1 cellular context compared by ENCODE assay signal in the genomic region with DNA sequence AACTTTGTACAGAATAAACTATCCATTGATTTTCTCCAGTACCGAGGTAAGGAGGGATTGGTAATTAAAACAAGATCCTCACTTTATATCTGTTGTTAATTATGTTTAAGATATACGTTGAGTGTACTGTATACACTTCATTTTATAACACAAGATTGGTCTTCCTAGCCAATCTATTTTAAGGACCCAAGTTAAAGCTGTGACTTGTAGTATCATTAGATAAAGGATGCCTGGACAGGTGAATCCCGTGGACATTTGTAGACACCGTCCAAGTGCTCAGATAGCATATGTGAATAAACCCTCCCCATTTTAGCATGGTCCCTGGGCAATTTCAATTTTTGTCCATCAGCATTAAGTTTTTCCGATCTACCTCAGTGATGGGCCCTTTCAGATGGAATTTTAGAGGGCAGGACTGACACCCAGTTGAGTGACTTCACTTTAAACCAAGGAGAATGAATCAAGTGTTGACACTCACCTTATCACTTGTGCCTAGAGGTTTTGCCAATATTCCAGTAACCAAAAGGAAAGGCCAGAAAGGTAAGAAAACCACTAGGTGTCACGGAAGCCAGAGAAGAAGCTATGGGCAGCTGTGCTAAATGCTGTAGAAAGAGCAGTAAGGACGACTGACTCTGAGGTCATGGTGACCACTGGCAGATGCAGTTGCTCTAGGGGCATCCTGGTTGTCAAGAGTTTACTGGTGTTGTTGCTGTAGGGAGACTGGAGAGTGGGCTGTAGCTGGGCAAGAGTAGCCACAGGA.
A peak's percentile ranks its signal among the peaks of the same experiment; 100 is the strongest.
TF ChIP-seq lines count a peak whose summit lies in the region.

No MANE protein-coding gene starts in this region.

TF ChIP-seq in HepG2, 621 proteins besides CTCF, POLR2A, EP300 and RAD21 (continued from another document and continues in another):
- TF ChIP-seq, protein P1, sequence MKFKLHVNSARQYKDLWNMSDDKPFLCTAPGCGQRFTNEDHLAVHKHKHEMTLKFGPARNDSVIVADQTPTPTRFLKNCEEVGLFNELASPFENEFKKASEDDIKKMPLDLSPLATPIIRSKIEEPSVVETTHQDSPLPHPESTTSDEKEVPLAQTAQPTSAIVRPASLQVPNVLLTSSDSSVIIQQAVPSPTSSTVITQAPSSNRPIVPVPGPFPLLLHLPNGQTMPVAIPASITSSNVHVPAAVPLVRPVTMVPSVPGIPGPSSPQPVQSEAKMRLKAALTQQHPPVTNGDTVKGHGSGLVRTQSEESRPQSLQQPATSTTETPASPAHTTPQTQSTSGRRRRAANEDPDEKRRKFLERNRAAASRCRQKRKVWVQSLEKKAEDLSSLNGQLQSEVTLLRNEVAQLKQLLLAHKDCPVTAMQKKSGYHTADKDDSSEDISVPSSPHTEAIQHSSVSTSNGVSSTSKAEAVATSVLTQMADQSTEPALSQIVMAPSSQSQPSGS (CRISPR knock-in tag; IDR thresholded peaks at IDR 0.05): no peak
- TF ChIP-seq ZBTB3 (CRISPR knock-in tag; IDR thresholded peaks at IDR 0.05; ENCODE audit: borderline replicate concordance, low read depth): no peak
- TF ChIP-seq, protein P2, sequence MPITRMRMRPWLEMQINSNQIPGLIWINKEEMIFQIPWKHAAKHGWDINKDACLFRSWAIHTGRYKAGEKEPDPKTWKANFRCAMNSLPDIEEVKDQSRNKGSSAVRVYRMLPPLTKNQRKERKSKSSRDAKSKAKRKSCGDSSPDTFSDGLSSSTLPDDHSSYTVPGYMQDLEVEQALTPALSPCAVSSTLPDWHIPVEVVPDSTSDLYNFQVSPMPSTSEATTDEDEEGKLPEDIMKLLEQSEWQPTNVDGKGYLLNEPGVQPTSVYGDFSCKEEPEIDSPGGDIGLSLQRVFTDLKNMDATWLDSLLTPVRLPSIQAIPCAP (CRISPR knock-in tag; IDR thresholded peaks at IDR 0.05; ENCODE audit: low read depth): no peak
- TF ChIP-seq FOSL1 (CRISPR knock-in tag; IDR thresholded peaks at IDR 0.05; ENCODE audit: borderline replicate concordance): no peak
- TF ChIP-seq, protein P3, sequence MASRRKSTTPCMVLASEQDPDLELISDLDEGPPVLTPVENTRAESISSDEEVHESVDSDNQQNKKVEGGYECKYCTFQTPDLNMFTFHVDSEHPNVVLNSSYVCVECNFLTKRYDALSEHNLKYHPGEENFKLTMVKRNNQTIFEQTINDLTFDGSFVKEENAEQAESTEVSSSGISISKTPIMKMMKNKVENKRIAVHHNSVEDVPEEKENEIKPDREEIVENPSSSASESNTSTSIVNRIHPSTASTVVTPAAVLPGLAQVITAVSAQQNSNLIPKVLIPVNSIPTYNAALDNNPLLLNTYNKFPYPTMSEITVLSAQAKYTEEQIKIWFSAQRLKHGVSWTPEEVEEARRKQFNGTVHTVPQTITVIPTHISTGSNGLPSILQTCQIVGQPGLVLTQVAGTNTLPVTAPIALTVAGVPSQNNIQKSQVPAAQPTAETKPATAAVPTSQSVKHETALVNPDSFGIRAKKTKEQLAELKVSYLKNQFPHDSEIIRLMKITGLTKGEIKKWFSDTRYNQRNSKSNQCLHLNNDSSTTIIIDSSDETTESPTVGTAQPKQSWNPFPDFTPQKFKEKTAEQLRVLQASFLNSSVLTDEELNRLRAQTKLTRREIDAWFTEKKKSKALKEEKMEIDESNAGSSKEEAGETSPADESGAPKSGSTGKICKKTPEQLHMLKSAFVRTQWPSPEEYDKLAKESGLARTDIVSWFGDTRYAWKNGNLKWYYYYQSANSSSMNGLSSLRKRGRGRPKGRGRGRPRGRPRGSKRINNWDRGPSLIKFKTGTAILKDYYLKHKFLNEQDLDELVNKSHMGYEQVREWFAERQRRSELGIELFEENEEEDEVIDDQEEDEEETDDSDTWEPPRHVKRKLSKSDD (CRISPR knock-in tag; IDR thresholded peaks at IDR 0.05; ENCODE audit: low read depth): no peak; the same call in 1 of the 2 replicates
- TF ChIP-seq, protein P4, sequence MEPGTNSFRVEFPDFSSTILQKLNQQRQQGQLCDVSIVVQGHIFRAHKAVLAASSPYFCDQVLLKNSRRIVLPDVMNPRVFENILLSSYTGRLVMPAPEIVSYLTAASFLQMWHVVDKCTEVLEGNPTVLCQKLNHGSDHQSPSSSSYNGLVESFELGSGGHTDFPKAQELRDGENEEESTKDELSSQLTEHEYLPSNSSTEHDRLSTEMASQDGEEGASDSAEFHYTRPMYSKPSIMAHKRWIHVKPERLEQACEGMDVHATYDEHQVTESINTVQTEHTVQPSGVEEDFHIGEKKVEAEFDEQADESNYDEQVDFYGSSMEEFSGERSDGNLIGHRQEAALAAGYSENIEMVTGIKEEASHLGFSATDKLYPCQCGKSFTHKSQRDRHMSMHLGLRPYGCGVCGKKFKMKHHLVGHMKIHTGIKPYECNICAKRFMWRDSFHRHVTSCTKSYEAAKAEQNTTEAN (CRISPR knock-in tag; conservative IDR thresholded peaks at IDR 0.05): no peak
- no peak for TF ChIP-seq JARID2 (CRISPR knock-in tag; IDR thresholded peaks at IDR 0.05; ENCODE audit: insufficient replicate concordance)
- no peak for TF ChIP-seq TAF1 (CRISPR knock-in tag; IDR thresholded peaks at IDR 0.05)
- no peak for TF ChIP-seq TOPORS (CRISPR knock-in tag; IDR thresholded peaks at IDR 0.05)
- TF ChIP-seq, protein P5, sequence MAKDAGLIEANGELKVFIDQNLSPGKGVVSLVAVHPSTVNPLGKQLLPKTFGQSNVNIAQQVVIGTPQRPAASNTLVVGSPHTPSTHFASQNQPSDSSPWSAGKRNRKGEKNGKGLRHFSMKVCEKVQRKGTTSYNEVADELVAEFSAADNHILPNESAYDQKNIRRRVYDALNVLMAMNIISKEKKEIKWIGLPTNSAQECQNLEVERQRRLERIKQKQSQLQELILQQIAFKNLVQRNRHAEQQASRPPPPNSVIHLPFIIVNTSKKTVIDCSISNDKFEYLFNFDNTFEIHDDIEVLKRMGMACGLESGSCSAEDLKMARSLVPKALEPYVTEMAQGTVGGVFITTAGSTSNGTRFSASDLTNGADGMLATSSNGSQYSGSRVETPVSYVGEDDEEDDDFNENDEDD (CRISPR knock-in tag; IDR thresholded peaks at IDR 0.05; ENCODE audit: borderline replicate concordance): no peak
- no peak for TF ChIP-seq RBAK (CRISPR knock-in tag; IDR thresholded peaks at IDR 0.05)
- TF ChIP-seq GATAD2A (CRISPR knock-in tag; IDR thresholded peaks at IDR 0.05): 0 out of 2 replicates have a peak, but pooled peaks have one; percentile 6
- TF ChIP-seq, protein P6, sequence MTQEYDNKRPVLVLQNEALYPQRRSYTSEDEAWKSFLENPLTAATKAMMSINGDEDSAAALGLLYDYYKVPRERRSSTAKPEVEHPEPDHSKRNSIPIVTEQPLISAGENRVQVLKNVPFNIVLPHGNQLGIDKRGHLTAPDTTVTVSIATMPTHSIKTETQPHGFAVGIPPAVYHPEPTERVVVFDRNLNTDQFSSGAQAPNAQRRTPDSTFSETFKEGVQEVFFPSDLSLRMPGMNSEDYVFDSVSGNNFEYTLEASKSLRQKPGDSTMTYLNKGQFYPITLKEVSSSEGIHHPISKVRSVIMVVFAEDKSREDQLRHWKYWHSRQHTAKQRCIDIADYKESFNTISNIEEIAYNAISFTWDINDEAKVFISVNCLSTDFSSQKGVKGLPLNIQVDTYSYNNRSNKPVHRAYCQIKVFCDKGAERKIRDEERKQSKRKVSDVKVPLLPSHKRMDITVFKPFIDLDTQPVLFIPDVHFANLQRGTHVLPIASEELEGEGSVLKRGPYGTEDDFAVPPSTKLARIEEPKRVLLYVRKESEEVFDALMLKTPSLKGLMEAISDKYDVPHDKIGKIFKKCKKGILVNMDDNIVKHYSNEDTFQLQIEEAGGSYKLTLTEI (CRISPR knock-in tag; conservative IDR thresholded peaks at IDR 0.05): no peak
- no peak for TF ChIP-seq GFI1 (CRISPR knock-in tag; IDR thresholded peaks at IDR 0.05; ENCODE audit: borderline replicate concordance)
- peak; percentile 92 for TF ChIP-seq AKAP8 (CRISPR knock-in tag; IDR thresholded peaks at IDR 0.05)
- TF ChIP-seq, protein P7, sequence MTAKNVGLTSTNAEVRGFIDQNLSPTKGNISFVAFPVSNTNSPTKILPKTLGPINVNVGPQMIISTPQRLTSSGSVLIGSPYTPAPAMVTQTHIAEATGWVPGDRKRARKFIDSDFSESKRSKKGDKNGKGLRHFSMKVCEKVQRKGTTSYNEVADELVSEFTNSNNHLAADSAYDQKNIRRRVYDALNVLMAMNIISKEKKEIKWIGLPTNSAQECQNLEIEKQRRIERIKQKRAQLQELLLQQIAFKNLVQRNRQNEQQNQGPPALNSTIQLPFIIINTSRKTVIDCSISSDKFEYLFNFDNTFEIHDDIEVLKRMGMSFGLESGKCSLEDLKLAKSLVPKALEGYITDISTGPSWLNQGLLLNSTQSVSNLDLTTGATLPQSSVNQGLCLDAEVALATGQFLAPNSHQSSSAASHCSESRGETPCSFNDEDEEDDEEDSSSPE (CRISPR knock-in tag; IDR thresholded peaks at IDR 0.05): no peak; the same call in 1 of the 2 replicates
- no peak for TF ChIP-seq ZFP1 (CRISPR knock-in tag; IDR thresholded peaks at IDR 0.05)
- no peak for TF ChIP-seq ATF7 (IDR thresholded peaks at IDR 0.05)
- TF ChIP-seq ATF7 (CRISPR knock-in tag; IDR thresholded peaks at IDR 0.05): no peak
- TF ChIP-seq, protein P8, sequence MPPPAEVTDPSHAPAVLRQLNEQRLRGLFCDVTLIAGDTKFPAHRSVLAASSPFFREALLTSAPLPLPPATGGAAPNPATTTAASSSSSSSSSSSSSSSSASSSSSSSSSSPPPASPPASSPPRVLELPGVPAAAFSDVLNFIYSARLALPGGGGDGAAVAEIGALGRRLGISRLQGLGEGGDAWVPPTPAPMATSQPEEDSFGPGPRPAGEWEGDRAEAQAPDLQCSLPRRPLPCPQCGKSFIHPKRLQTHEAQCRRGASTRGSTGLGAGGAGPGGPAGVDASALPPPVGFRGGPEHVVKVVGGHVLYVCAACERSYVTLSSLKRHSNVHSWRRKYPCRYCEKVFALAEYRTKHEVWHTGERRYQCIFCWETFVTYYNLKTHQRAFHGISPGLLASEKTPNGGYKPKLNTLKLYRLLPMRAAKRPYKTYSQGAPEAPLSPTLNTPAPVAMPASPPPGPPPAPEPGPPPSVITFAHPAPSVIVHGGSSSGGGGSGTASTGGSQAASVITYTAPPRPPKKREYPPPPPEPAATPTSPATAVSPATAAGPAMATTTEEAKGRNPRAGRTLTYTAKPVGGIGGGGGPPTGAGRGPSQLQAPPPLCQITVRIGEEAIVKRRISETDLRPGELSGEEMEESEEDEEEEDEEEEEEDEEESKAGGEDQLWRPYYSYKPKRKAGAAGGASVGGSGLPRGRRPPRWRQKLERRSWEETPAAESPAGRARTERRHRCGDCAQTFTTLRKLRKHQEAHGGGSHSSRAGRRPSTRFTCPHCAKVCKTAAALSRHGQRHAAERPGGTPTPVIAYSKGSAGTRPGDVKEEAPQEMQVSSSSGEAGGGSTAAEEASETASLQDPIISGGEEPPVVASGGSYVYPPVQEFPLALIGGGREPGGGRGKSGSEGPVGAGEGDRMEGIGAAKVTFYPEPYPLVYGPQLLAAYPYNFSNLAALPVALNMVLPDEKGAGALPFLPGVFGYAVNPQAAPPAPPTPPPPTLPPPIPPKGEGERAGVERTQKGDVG (CRISPR knock-in tag; IDR thresholded peaks at IDR 0.05; ENCODE audit: borderline replicate concordance): no peak
- no peak for TF ChIP-seq ZNF296 (CRISPR knock-in tag; conservative IDR thresholded peaks at IDR 0.05)
- TF ChIP-seq, protein P9, sequence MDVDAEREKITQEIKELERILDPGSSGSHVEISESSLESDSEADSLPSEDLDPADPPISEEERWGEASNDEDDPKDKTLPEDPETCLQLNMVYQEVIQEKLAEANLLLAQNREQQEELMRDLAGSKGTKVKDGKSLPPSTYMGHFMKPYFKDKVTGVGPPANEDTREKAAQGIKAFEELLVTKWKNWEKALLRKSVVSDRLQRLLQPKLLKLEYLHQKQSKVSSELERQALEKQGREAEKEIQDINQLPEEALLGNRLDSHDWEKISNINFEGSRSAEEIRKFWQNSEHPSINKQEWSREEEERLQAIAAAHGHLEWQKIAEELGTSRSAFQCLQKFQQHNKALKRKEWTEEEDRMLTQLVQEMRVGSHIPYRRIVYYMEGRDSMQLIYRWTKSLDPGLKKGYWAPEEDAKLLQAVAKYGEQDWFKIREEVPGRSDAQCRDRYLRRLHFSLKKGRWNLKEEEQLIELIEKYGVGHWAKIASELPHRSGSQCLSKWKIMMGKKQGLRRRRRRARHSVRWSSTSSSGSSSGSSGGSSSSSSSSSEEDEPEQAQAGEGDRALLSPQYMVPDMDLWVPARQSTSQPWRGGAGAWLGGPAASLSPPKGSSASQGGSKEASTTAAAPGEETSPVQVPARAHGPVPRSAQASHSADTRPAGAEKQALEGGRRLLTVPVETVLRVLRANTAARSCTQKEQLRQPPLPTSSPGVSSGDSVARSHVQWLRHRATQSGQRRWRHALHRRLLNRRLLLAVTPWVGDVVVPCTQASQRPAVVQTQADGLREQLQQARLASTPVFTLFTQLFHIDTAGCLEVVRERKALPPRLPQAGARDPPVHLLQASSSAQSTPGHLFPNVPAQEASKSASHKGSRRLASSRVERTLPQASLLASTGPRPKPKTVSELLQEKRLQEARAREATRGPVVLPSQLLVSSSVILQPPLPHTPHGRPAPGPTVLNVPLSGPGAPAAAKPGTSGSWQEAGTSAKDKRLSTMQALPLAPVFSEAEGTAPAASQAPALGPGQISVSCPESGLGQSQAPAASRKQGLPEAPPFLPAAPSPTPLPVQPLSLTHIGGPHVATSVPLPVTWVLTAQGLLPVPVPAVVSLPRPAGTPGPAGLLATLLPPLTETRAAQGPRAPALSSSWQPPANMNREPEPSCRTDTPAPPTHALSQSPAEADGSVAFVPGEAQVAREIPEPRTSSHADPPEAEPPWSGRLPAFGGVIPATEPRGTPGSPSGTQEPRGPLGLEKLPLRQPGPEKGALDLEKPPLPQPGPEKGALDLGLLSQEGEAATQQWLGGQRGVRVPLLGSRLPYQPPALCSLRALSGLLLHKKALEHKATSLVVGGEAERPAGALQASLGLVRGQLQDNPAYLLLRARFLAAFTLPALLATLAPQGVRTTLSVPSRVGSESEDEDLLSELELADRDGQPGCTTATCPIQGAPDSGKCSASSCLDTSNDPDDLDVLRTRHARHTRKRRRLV (CRISPR knock-in tag; IDR thresholded peaks at IDR 0.05): no peak
